ENCODE assay signal across 9 cellular contexts in genomic region chrX:136781180-136781797, GRCh38. TPM values are rescaled to one million over a fixed set of nuclear protein-coding genes. Genes with fewer than 3 reads are reported as not detected.
DNase-seq lines count a peak whose midpoint lies in the region; ATAC-seq and TF ChIP-seq lines count a peak whose summit lies in the region.
"Had no signal": no experiment of that assay in that cellular context is flagged by ENCODE, and none has a peak within 500 bp of the region (broad histone marks: within the 10 kb centered on the region; RNA-seq: fewer than 3 reads in every experiment).

No MANE protein-coding gene starts in this region.

- peak; percentile 13 for DNase-seq in EL
- DNase-seq in NCI-H446 treated with DMSO at 0.1 percent for 48 hours (lab: John Stamatoyannopoulos, UW): peak; percentile 29
- no peak for DNase-seq in sigmoid colon
- DNase-seq in glomerular visceral epithelial cell (ENCODE audit: extremely low spot score): no peak
- no peak for DNase-seq in foreskin keratinocyte
- DNase-seq in activated CD4-positive, alpha-beta T cell treated with anti-CD3 and anti-CD28 coated beads for 4 hours: no peak
- DNase-seq: cerebellar nuclear complex had no signal

- intact Hi-C loops in dendritic cell treated with granulocyte-macrophage colony-stimulating factor and Interleukin-4, amounts not matched to agents 40 ng/mL and 50 ng/mL, for 4 days (cut with micrococcal nuclease): loop anchor here (10.0 kb wide), 1 partner anchor 74 kb away; no protein-coding TSS in a partner anchor
- intact Hi-C loops in sigmoid colon (cut with DNase I): no loop called here

- no peak for TF ChIP-seq POLR2A in sigmoid colon (IDR thresholded peaks at IDR 0.05)

- no peaks in the 10 kb centered on the region for H3K36me3 ChIP-seq in sigmoid colon

- H3K27ac Mint-ChIP-seq in dendritic cell treated with granulocyte-macrophage colony-stimulating factor and Interleukin-4, amounts not matched to agents 40 ng/mL and 50 ng/mL, for 4 days: peak overlapping the region; percentile 92

- no peaks in the 10 kb centered on the region for H3K9me3 Mint-ChIP-seq in dendritic cell treated with granulocyte-macrophage colony-stimulating factor and Interleukin-4, amounts not matched to agents 40 ng/mL and 50 ng/mL, for 4 days

- H3K36me3 Mint-ChIP-seq in dendritic cell treated with granulocyte-macrophage colony-stimulating factor and Interleukin-4, amounts not matched to agents 40 ng/mL and 50 ng/mL, for 4 days (ENCODE audit: low read depth): no peaks in the 10 kb centered on the region

- H3K27me3 Mint-ChIP-seq in dendritic cell treated with granulocyte-macrophage colony-stimulating factor and Interleukin-4, amounts not matched to agents 40 ng/mL and 50 ng/mL, for 4 days: no peaks in the 10 kb centered on the region

- H3K4me1 ChIP-seq in sigmoid colon (peaks cover 0 to 8% (median 3%) of the 10 kb centered on the region in 4 donors), foreskin keratinocyte (no peaks in the 10 kb centered on the region)

- ATAC-seq in foreskin keratinocyte (no peak), HG03045 (IDR thresholded peaks at IDR 0.05; ENCODE audit: unreplicated experiment) (no peak)

- H3K27ac ChIP-seq in sigmoid colon (peak overlapping the region in 3 of 4 donors; percentile 31 to 58 (median 56)), foreskin keratinocyte (no peak overlapping the region)

- H3K4me3 ChIP-seq in sigmoid colon: peak overlapping the region in 3 of 4 donors; percentile 25 to 36 (median 33)

- TF ChIP-seq CTCF in sigmoid colon (IDR thresholded peaks at IDR 0.05) (no peak), foreskin keratinocyte (conservative IDR thresholded peaks at IDR 0.05) (no peak)

- no peak for TF ChIP-seq EP300 in sigmoid colon (IDR thresholded peaks at IDR 0.05)

- peak overlapping the region; percentile 71 for H3K4me3 Mint-ChIP-seq in dendritic cell treated with granulocyte-macrophage colony-stimulating factor and Interleukin-4, amounts not matched to agents 40 ng/mL and 50 ng/mL, for 4 days

- peaks cover 46% of the 10 kb centered on the region for H3K4me1 Mint-ChIP-seq in dendritic cell treated with granulocyte-macrophage colony-stimulating factor and Interleukin-4, amounts not matched to agents 40 ng/mL and 50 ng/mL, for 4 days (ENCODE audit: low read depth)

- H3K27me3 ChIP-seq in sigmoid colon (no peaks in the 10 kb centered on the region), foreskin keratinocyte (no peaks in the 10 kb centered on the region)

- WGBS in sigmoid colon, 2 donors: 29 to 62% methylated on average over 9 of the region's 9 CpGs

- no peaks in the 10 kb centered on the region for H3K9me3 ChIP-seq in sigmoid colon

RNA-seq across cellular contexts. Expression of gene ARHGEF6, which starts 0.6 kb away (rescaled TPM):
- total RNA-seq in sigmoid colon: 10 to 100 TPM; 16.1 to 26.3 (median 20.1) TPM
- 10 to 100 TPM in 1 of 3 donors, 1 to 10 TPM in 2; 2.1 to 13.0 (median 3.6) TPM for polyA plus RNA-seq in sigmoid colon
- total RNA-seq in foreskin keratinocyte: 0.07 and 0.10 TPM in 2 replicates
- 0.03 and 0.06 TPM in 2 replicates for polyA plus RNA-seq in foreskin keratinocyte

Comparison
In these comparisons a context has a peak if more than half of its experiments do, and no peak if none do; other contexts are left out.
1. DNase-seq: peak in EL (single experiment) and NCI-H446 treated with DMSO at 0.1 percent for 48 hours (single experiment); none in sigmoid colon (single experiment), glomerular visceral epithelial cell (single experiment), foreskin keratinocyte (0 of 2) and activated CD4-positive, alpha-beta T cell treated with anti-CD3 and anti-CD28 coated beads for 4 hours (0 of 2).
2. RNA of gene ARHGEF6, which starts 0.6 kb away (total RNA-seq): 16.1 to 26.3 TPM in sigmoid colon; 0.07 to 0.10 TPM in foreskin keratinocyte; every median in the first group is over 10 times any median in the second.